11 cellular contexts compared by ENCODE assay signal in the genomic region with DNA sequence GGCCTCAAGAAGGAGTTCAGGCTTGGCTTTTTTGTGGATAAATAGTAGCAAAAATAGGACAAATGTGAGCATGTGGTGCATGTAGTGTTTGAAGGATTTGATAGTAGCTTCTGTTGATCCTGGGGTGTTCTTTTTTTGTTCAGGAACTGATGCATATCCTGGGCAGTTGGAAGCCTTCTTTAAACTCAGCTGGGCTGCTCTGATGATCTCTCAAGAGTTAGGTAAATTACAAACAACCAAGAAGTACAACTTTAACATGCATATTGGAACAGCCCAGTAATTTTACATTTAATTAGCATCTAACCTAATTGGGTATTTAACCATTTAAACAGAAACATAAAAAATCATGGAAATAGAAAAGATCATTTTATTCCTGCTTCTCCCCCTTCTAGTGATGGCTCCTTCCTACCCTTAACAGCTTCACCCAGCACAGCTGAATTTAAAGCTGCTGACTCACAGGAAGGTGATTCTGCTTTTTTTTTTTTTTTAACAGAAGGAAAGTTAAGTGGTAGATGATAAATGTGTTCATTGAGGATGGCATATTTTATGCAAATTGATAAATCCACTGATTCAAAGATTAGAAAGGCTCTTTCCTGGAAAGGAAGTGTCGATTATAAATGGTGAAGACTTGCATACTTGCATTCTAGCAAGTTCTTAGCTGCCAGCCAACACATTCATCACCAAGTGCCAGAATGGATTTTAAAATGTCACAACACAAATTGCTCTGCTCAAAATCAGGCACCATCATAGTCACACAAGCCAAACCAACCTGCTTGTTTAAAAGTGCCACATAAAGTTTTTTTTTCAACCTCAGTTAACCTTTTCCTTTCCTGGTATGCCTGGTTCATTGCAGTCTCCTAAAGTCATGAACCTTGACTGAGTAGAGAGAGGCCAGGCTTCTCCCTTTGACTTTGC. TPM values are rescaled to one million over a fixed set of nuclear protein-coding genes. Genes with fewer than 3 reads are reported as not detected.
DNase-seq lines count a peak whose midpoint lies in the region; ATAC-seq and FAIRE-seq lines count a peak whose summit lies in the region.
"Had no signal": no experiment of that assay in that cellular context is flagged by ENCODE, and none has a peak within 500 bp of the region (broad histone marks: within the 10 kb centered on the region; RNA-seq: fewer than 3 reads in every experiment).

No MANE protein-coding gene starts in this region.

- H3K4me3 ChIP-seq in BLaER1 treated with 17β-estradiol and CSF1 and Interleukin-3, amounts not matched to agents 10 nM and 100 nM, result no peak overlapping the region; a peak in 1 of 20 replicates
- H3K4me3 ChIP-seq in HUES64 (ENCODE audit: low read length), result no peak overlapping the region

- peak overlapping the region; percentile 6 to 70 (median 50) for H3K4me2 ChIP-seq in BLaER1 treated with 17β-estradiol and CSF1 and Interleukin-3, amounts not matched to agents 10 nM and 100 nM

- no peak overlapping the region for H3K4me3 Mint-ChIP-seq in activated CD4-positive, alpha-beta memory T cell treated with anti-CD3 and anti-CD28 coated beads for 36 hours
- H3K4me3 Mint-ChIP-seq: mesothelial cell of epicardium had no signal

- POLR2A ChIA-PET in activated CD4-positive, alpha-beta memory T cell treated with anti-CD3 and anti-CD28 coated beads for 36 hours (lab: Charles Lee), result interaction anchor here (0.6 to 1.4 kb wide), 2 partner anchors 17 to 23 kb away, joined by 3 to 6 read pairs; partner anchors contain the start of gene NCK1

- H3K9ac ChIP-seq in BLaER1 treated with 17β-estradiol and CSF1 and Interleukin-3, amounts not matched to agents 10 nM and 100 nM, result peak overlapping the region in 6 of 11 experiments; percentile 0 to 53 (median 32); a peak in 7 of 22 replicates
- peak overlapping the region; percentile 55; the same call in 1 of the 2 replicates for H3K9ac ChIP-seq in HUES64 (ENCODE audit: low read depth, low read length)

- H3K36me3 Mint-ChIP-seq in activated CD4-positive, alpha-beta memory T cell treated with anti-CD3 and anti-CD28 coated beads for 36 hours, result peaks cover 18% of the 10 kb centered on the region

- FAIRE-seq in islet of Langerhans (lab: Jason Lieb, UNC), result peak; percentile 95

- H3K4me1 Mint-ChIP-seq in activated CD4-positive, alpha-beta memory T cell treated with anti-CD3 and anti-CD28 coated beads for 36 hours (ENCODE audit: low read depth), result peaks cover 19% of the 10 kb centered on the region

- 91% methylated on average over 1 of the region's 1 CpG for WGBS in HUES64

- no peaks in the 10 kb centered on the region for H4K20me1 ChIP-seq in BLaER1 treated with 17β-estradiol and CSF1 and Interleukin-3, amounts not matched to agents 10 nM and 100 nM

- no peaks in the 10 kb centered on the region for H3K27me3 Mint-ChIP-seq in activated CD4-positive, alpha-beta memory T cell treated with anti-CD3 and anti-CD28 coated beads for 36 hours

- H3K4me1 ChIP-seq in BLaER1 treated with 17β-estradiol and CSF1 and Interleukin-3, amounts not matched to agents 10 nM and 100 nM, result peaks cover 13 to 50% (median 29%) of the 10 kb centered on the region in 10 experiments
- H3K4me1 ChIP-seq in HUES64 (ENCODE audit: insufficient read depth, low read length), result peaks cover 17% of the 10 kb centered on the region

- H3K27me3 ChIP-seq in BLaER1 treated with 17β-estradiol and CSF1 and Interleukin-3, amounts not matched to agents 10 nM and 100 nM, result no peaks in the 10 kb centered on the region
- no peaks in the 10 kb centered on the region for H3K27me3 ChIP-seq in HUES64 (ENCODE audit: insufficient read depth, low read length)

- intact Hi-C loops in activated CD4-positive, alpha-beta memory T cell treated with anti-CD3 and anti-CD28 coated beads for 36 hours (cut with micrococcal nuclease), result loop anchor here (2.0 kb wide), 2 partner anchors 20 to 24 kb away; partner anchors contain the start of genes NCK1 and SLC35G2
- intact Hi-C loops in sciatic nerve (cut with DNase I), result no loop called here

- DNase-seq in activated CD4-positive, alpha-beta memory T cell treated with anti-CD3 and anti-CD28 coated beads for 36 hours, result no peak
- no peak for DNase-seq in sciatic nerve (ENCODE audit: low spot score)
- DNase-seq in NCI-H2196 (lab: John Stamatoyannopoulos, UW; ENCODE audit: unreplicated experiment), result no peak
- DNase-seq: NCI-H1436, WERI-Rb-1 had no signal

- H3K36me3 ChIP-seq in BLaER1 treated with 17β-estradiol and CSF1 and Interleukin-3, amounts not matched to agents 10 nM and 100 nM, result peaks cover 6 to 29% (median 14%) of the 10 kb centered on the region in 11 experiments; a peak in 17 of 22 replicates
- H3K36me3 ChIP-seq in HUES64 (ENCODE audit: insufficient read depth, low read length), result peaks cover 21% of the 10 kb centered on the region

- H3K27ac ChIP-seq in BLaER1 treated with 17β-estradiol and CSF1 and Interleukin-3, amounts not matched to agents 10 nM and 100 nM, result peak overlapping the region in 8 of 11 experiments; percentile 38 to 75 (median 66); a peak in 15 of 22 replicates
- H3K27ac ChIP-seq in HUES64 (ENCODE audit: low read depth, low read length), result no peak overlapping the region
- H3K27ac ChIP-seq: WERI-Rb-1 had no signal

- peaks cover 0 to 4% (median 0%) of the 10 kb centered on the region in 11 experiments; a peak in 1 of 22 replicates for H3K9me3 ChIP-seq in BLaER1 treated with 17β-estradiol and CSF1 and Interleukin-3, amounts not matched to agents 10 nM and 100 nM (replicated peaks in 1 of 11)
- H3K9me3 ChIP-seq in HUES64 (ENCODE audit: insufficient read depth, low read depth, low read length), result no peaks in the 10 kb centered on the region

- ATAC-seq in GM21381 (IDR thresholded peaks at IDR 0.05; ENCODE audit: unreplicated experiment) (no peak), HG03520 (IDR thresholded peaks at IDR 0.05; ENCODE audit: unreplicated experiment) (no peak), sciatic nerve (no peak)

- no peaks in the 10 kb centered on the region for H3K9me3 Mint-ChIP-seq in activated CD4-positive, alpha-beta memory T cell treated with anti-CD3 and anti-CD28 coated beads for 36 hours
- H3K9me3 Mint-ChIP-seq: mesothelial cell of epicardium had no signal

- CTCF ChIA-PET in activated CD4-positive, alpha-beta memory T cell treated with anti-CD3 and anti-CD28 coated beads for 36 hours (lab: Charles Lee), result interaction anchor here (0.6 to 2.6 kb wide), 3 partner anchors 86 to 175 kb away, joined by 3 to 7 read pairs (median 6); partner anchors contain the start of gene STAG1

- H3K27ac Mint-ChIP-seq in activated CD4-positive, alpha-beta memory T cell treated with anti-CD3 and anti-CD28 coated beads for 36 hours, result peak overlapping the region; percentile 43
- H3K27ac Mint-ChIP-seq: mesothelial cell of epicardium had no signal

RNA-seq across cellular contexts. Expression of gene SLC35G2, which starts 20.0 kb away (rescaled TPM):
- 2.4 TPM for polyA plus RNA-seq in HUES64 (2013, experiment 1 of 2)
- polyA plus RNA-seq in HUES64 (2013, experiment 2 of 2), result 2.6 TPM
- 1 to 10 TPM; 2.1 to 2.9 TPM for total RNA-seq in activated CD4-positive, alpha-beta memory T cell treated with anti-CD3 and anti-CD28 coated beads for 36 hours
- 8.0 TPM for total RNA-seq in sciatic nerve

RNA-seq across cellular contexts. Expression of gene NCK1, which starts 23.1 kb away (rescaled TPM):
- 21.6 TPM for polyA plus RNA-seq in HUES64 (2013, experiment 1 of 2)
- polyA plus RNA-seq in HUES64 (2013, experiment 2 of 2), result 24.0 TPM
- total RNA-seq in activated CD4-positive, alpha-beta memory T cell treated with anti-CD3 and anti-CD28 coated beads for 36 hours, result 10 to 100 TPM; 32.3 to 38.0 TPM
- total RNA-seq in sciatic nerve, result 54.3 TPM
